In genomic region chr11:43074810-43075209, GRCh38 we compare ENCODE assay signal across 1 cellular context.
TF ChIP-seq lines count a peak whose summit lies in the region.

No MANE protein-coding gene starts in this region.

TF ChIP-seq in H1, 55 proteins besides CTCF, POLR2A, EP300 and RAD21 (continued from another document):
- TF ChIP-seq CBX5 (IDR thresholded peaks at IDR 0.05; ENCODE audit: low read depth, low read length): no peak
- no peak for TF ChIP-seq SUZ12 (IDR thresholded peaks at IDR 0.05; ENCODE audit: low read length)
- no peak for TF ChIP-seq KDM4A (IDR thresholded peaks at IDR 0.05; ENCODE audit: low read depth, low read length, severe bottlenecking)
